Comparison of ENCODE assay signal across 20 cellular contexts in genomic region chr14:95477411-95478089, GRCh38. TPM values are rescaled to one million over a fixed set of nuclear protein-coding genes. Genes with fewer than 3 reads are reported as not detected.
DNase-seq lines count a peak whose midpoint lies in the region; ATAC-seq, FAIRE-seq and TF ChIP-seq lines count a peak whose summit lies in the region.
"Had no signal": no experiment of that assay in that cellular context is flagged by ENCODE, and none has a peak within 500 bp of the region (broad histone marks: within the 10 kb centered on the region; RNA-seq: fewer than 3 reads in every experiment).

No MANE protein-coding gene starts in this region.

- H3K9me3 ChIP-seq in BLaER1 (no peaks in the 10 kb centered on the region), PC-3 (ENCODE audit: low read length) (no peaks in the 10 kb centered on the region), gastroesophageal sphincter (no peaks in the 10 kb centered on the region), colonic mucosa (no peaks in the 10 kb centered on the region)
- H3K9me3 ChIP-seq in CD4-positive, CD25-positive, alpha-beta regulatory T cell (ENCODE audit: control insufficient read depth in 2 of 2, low read length in 2 of 2), result no peaks in the 10 kb centered on the region
- H3K9me3 ChIP-seq: SJCRH30, tibial nerve had no signal

- 0 out of 2 replicates have a peak overlapping the region, but pooled peaks have one; percentile 45 for H3K9ac ChIP-seq in BLaER1
- H3K9ac ChIP-seq in PC-3 (ENCODE audit: low read length), result no peak overlapping the region
- H3K9ac ChIP-seq in colonic mucosa (ENCODE audit: low read depth in 2 of 2, low read length in 2 of 2), result no peak overlapping the region

- H3K27ac Mint-ChIP-seq in CD4-positive, CD25-positive, alpha-beta regulatory T cell, result peak overlapping the region in 2 of 3 donors; percentile 78 to 79
- H3K27ac Mint-ChIP-seq: mesothelial cell of epicardium had no signal

- CTCF ChIA-PET in PC-3 (lab: Charles Lee), result no interaction called here

- H3K36me3 Mint-ChIP-seq in CD4-positive, CD25-positive, alpha-beta regulatory T cell, result peaks cover 37% of the 10 kb centered on the region
- H3K36me3 Mint-ChIP-seq: mesothelial cell of epicardium had no signal

- no peak for ATAC-seq in CD4-positive, CD25-positive, alpha-beta regulatory T cell (ENCODE audit: low read depth in 2 of 2)
- ATAC-seq in PC-3 (peak; percentile 50), gastroesophageal sphincter (no peak)

- no peak for FAIRE-seq in H54 (lab: Jason Lieb, UNC)
- FAIRE-seq: islet of Langerhans had no signal

- TF ChIP-seq EP300 in gastroesophageal sphincter (IDR thresholded peaks at IDR 0.05), result no peak

- H3K4me1 Mint-ChIP-seq in CD4-positive, CD25-positive, alpha-beta regulatory T cell, result peaks cover 8 to 66% (median 30%) of the 10 kb centered on the region in 4 donors

- DNase-seq in CD4-positive, CD25-positive, alpha-beta regulatory T cell, result no peak
- peak; percentile 11 for DNase-seq in PC-3
- no peak for DNase-seq in colonic mucosa
- no peak for DNase-seq in NCI-H1092 treated with DMSO at 0.1 percent for 48 hours (lab: John Stamatoyannopoulos, UW)
- no peak for DNase-seq in H54 (ENCODE audit: insufficient read length, low spot score)
- DNase-seq: DMS53; H7; head of caudate nucleus; Kasumi-1; NCI-H1436 treated with DMSO at 0.1 percent for 48 hours; NCI-H510A treated with DMSO at 0.1 percent for 48 hours; SJCRH30; stimulated activated CD8-positive, alpha-beta memory T cell treated with anti-CD3 and anti-CD28 coated beads, Interleukin-4, amount 100 ng/mL, for 48 hours had no signal

- no peak for TF ChIP-seq CTCF in PC-3 (conservative IDR thresholded peaks at IDR 0.05; ENCODE audit: low read depth, low read length)
- TF ChIP-seq CTCF in gastroesophageal sphincter (IDR thresholded peaks at IDR 0.05), result no peak
- no peak for TF ChIP-seq CTCF in colonic mucosa (IDR thresholded peaks at IDR 0.05)

- peak overlapping the region; percentile 85 for H3K4me2 ChIP-seq in BLaER1
- no peak overlapping the region for H3K4me2 ChIP-seq in PC-3 (ENCODE audit: low read length)

- peak overlapping the region; percentile 90 for H3K27ac ChIP-seq in BLaER1
- peak overlapping the region; percentile 39 for H3K27ac ChIP-seq in CD4-positive, CD25-positive, alpha-beta regulatory T cell (ENCODE audit: insufficient read depth, low read length, poor library complexity, severe bottlenecking)
- no peak overlapping the region for H3K27ac ChIP-seq in PC-3 (ENCODE audit: low read length)
- H3K27ac ChIP-seq in gastroesophageal sphincter, result peak overlapping the region in 3 of 4 donors; percentile 16 to 43 (median 27)
- H3K27ac ChIP-seq in colonic mucosa, result no peak overlapping the region
- H3K27ac ChIP-seq: epithelial cell of prostate, SJCRH30 had no signal

- no TSS peak for BruUV-seq in PC-3 (replicated peaks; lab: Mats Ljungman, UMichigan)

- WGBS in gastroesophageal sphincter (ENCODE audit: low coverage in 1 of 2), 2 donors, result 47 to 83% methylated on average over 7 to 11 of the region's 12 CpGs

- TF ChIP-seq POLR2A in gastroesophageal sphincter (IDR thresholded peaks at IDR 0.05) (no peak), H54 (IDR thresholded peaks at IDR 0.05; ENCODE audit: low read depth, low read length) (no peak)

- H3K4me1 ChIP-seq in BLaER1 (peaks cover 94% of the 10 kb centered on the region), PC-3 (ENCODE audit: insufficient read depth, low read length) (peaks cover 13% of the 10 kb centered on the region), gastroesophageal sphincter (peaks cover 0 to 54% (median 41%) of the 10 kb centered on the region in 3 donors), colonic mucosa (no peaks in the 10 kb centered on the region)
- peaks cover 27% of the 10 kb centered on the region for H3K4me1 ChIP-seq in CD4-positive, CD25-positive, alpha-beta regulatory T cell (ENCODE audit: control insufficient read depth, insufficient read depth, low read length, poor library complexity, severe bottlenecking)

- H3K4me3 Mint-ChIP-seq in CD4-positive, CD25-positive, alpha-beta regulatory T cell, result no peak overlapping the region
- H3K4me3 Mint-ChIP-seq: mesothelial cell of epicardium had no signal

- H3K9me2 ChIP-seq in PC-3 (replicated peaks; ENCODE audit: low read length), result no peaks in the 10 kb centered on the region

- no peak overlapping the region for H3K4me3 ChIP-seq in BLaER1
- no peak overlapping the region for H3K4me3 ChIP-seq in CD4-positive, CD25-positive, alpha-beta regulatory T cell (ENCODE audit: low read depth, low read length)
- no peak overlapping the region for H3K4me3 ChIP-seq in PC-3 (ENCODE audit: low read length)
- H3K4me3 ChIP-seq in gastroesophageal sphincter, result no peak overlapping the region
- no peak overlapping the region for H3K4me3 ChIP-seq in colonic mucosa
- H3K4me3 ChIP-seq: coronary artery, SJCRH30, tibial nerve had no signal

- H2AFZ ChIP-seq in PC-3 (ENCODE audit: low read length), result no peak overlapping the region

- no peaks in the 10 kb centered on the region for H3K79me2 ChIP-seq in PC-3 (ENCODE audit: low read length)

- POLR2A ChIA-PET in PC-3 (lab: Charles Lee; ENCODE audit: unreplicated experiment), result interaction anchor here (0.5 kb wide), 1 partner anchor 31 kb away, joined by 3 read pairs; no protein-coding TSS in a partner anchor

- H3K9me3 Mint-ChIP-seq in CD4-positive, CD25-positive, alpha-beta regulatory T cell, result peaks cover 0 to 2% (median 0%) of the 10 kb centered on the region in 7 donors
- H3K9me3 Mint-ChIP-seq: mesothelial cell of epicardium had no signal

- H3K36me3 ChIP-seq in BLaER1 (peaks cover 96% of the 10 kb centered on the region), PC-3 (ENCODE audit: low read depth, low read length) (no peaks in the 10 kb centered on the region), gastroesophageal sphincter (peaks cover 0 to 26% of the 10 kb centered on the region in 2 donors), colonic mucosa (peaks cover 4% of the 10 kb centered on the region)
- peaks cover 38% of the 10 kb centered on the region for H3K36me3 ChIP-seq in CD4-positive, CD25-positive, alpha-beta regulatory T cell (ENCODE audit: control insufficient read depth, insufficient read depth, low read length)

- H3K27me3 Mint-ChIP-seq in CD4-positive, CD25-positive, alpha-beta regulatory T cell, result no peaks in the 10 kb centered on the region

- no peaks in the 10 kb centered on the region for H3F3A ChIP-seq in PC-3 (ENCODE audit: low read length, unreplicated experiment)

- intact Hi-C loops in PC-3 (cut with micrococcal nuclease) (loop anchor here (1.0 kb wide), 2 partner anchors 14 to 35 kb away; no protein-coding TSS in a partner anchor), colonic mucosa (cut with DNase I) (no loop called here)

- H3K27me3 ChIP-seq in BLaER1, result no peaks in the 10 kb centered on the region
- H3K27me3 ChIP-seq in CD4-positive, CD25-positive, alpha-beta regulatory T cell (ENCODE audit: control insufficient read depth, insufficient read depth, low read length), result no peaks in the 10 kb centered on the region
- H3K27me3 ChIP-seq in PC-3 (ENCODE audit: low read length), result no peaks in the 10 kb centered on the region
- peaks cover 10% of the 10 kb centered on the region for H3K27me3 ChIP-seq in gastroesophageal sphincter
- no peaks in the 10 kb centered on the region for H3K27me3 ChIP-seq in colonic mucosa
- H3K27me3 ChIP-seq: SJCRH30, tibial nerve had no signal

- peaks cover 95% of the 10 kb centered on the region for H4K20me1 ChIP-seq in BLaER1
- H4K20me1 ChIP-seq in PC-3 (ENCODE audit: low read length), result no peaks in the 10 kb centered on the region

RNA-seq across cellular contexts. Expression of gene SYNE3, which starts 38.9 kb away (rescaled TPM):
- 71.7 TPM for total RNA-seq in CD4-positive, CD25-positive, alpha-beta regulatory T cell
- polyA plus RNA-seq in CD4-positive, CD25-positive, alpha-beta regulatory T cell, result 1 to 10 TPM; 2.7 to 6.5 (median 4.1) TPM
- total RNA-seq in PC-3 (2014; rRNA removed) (1.2 and 3.5 TPM in 2 replicates), gastroesophageal sphincter (10 to 100 TPM; 16.5 to 28.0 (median 20.3) TPM), colonic mucosa (1 to 10 TPM; 7.3 to 9.5 TPM)

RNA-seq across cellular contexts. Expression of gene GLRX5, which starts 57.3 kb away (rescaled TPM):
- total RNA-seq in CD4-positive, CD25-positive, alpha-beta regulatory T cell, result 18.1 TPM
- polyA plus RNA-seq in CD4-positive, CD25-positive, alpha-beta regulatory T cell, result 10 to 100 TPM; 54.2 to 71.9 (median 56.6) TPM
- total RNA-seq in PC-3 (2014; rRNA removed) (60.0 and 64.3 TPM in 2 replicates), gastroesophageal sphincter (10 to 100 TPM; 30.5 to 50.5 (median 33.3) TPM), colonic mucosa (10 to 100 TPM; 51.9 to 64.6 TPM)

Comparison
In these comparisons a context has a peak if more than half of its experiments do, and no peak if none do; other contexts are left out.
1. H3K27ac ChIP-seq: peak in BLaER1 (single experiment), CD4-positive, CD25-positive, alpha-beta regulatory T cell (single experiment) and gastroesophageal sphincter (3 of 4); none in PC-3 (single experiment) and colonic mucosa (single experiment).